Comparison of ENCODE assay signal across 18 cellular contexts in genomic region chr7:28017372-28017771, GRCh38.
A peak's percentile ranks its signal among the peaks of the same experiment; 100 is the strongest.
DNase-seq lines count a peak whose midpoint lies in the region; ATAC-seq and TF ChIP-seq lines count a peak whose summit lies in the region.
"Had no signal": no experiment of that assay in that cellular context is flagged by ENCODE, and none has a peak within 500 bp of the region (broad histone marks: within the 10 kb centered on the region; RNA-seq: fewer than 3 reads in every experiment).

No MANE protein-coding gene starts in this region.

- peaks cover 3% of the 10 kb centered on the region; the same call in 1 of the 2 replicates for H3K4me1 ChIP-seq in HAP-1

- peaks cover 62% of the 10 kb centered on the region for H3K4me1 Mint-ChIP-seq in HFFc6 (ENCODE audit: low read depth)

- H3K36me3 Mint-ChIP-seq in HFFc6 (ENCODE audit: low read depth): peaks cover 21% of the 10 kb centered on the region
- H3K36me3 Mint-ChIP-seq: natural killer cell had no signal

- H3K4me3 Mint-ChIP-seq in HFFc6: peak overlapping the region; percentile 16; the same call in 1 of the 2 replicates
- H3K4me3 Mint-ChIP-seq: activated CD4-positive, alpha-beta T cell treated with anti-CD3 and anti-CD28 coated beads, Interleukin-2, amount 10 ng/mL, durations not matched to agents 7 days and 5 days; activated naive CD4-positive, alpha-beta T cell treated with anti-CD3 and anti-CD28 coated beads, Interleukin-2, amount 50 U/mL, for 24 hours; brain; natural killer cell had no signal

- no peak overlapping the region for H3K4me3 ChIP-seq in HAP-1
- H3K4me3 ChIP-seq: GM12878, lung, upper lobe of right lung had no signal

- TF ChIP-seq CTCF in HFFc6 (IDR thresholded peaks at IDR 0.05): no peak

- H3K9me3 Mint-ChIP-seq in HFFc6: peaks cover 5% of the 10 kb centered on the region
- H3K9me3 Mint-ChIP-seq: natural killer cell had no signal

- in situ Hi-C loops in HAP-1 (cut with MboI; ENCODE audit: low sequenced_read_pairs): loop anchor here (5.0 to 25.0 kb wide), 2 partner anchors 230 to 820 kb away; no protein-coding TSS in a partner anchor

- peak overlapping the region; percentile 84 for H3K27ac Mint-ChIP-seq in HFFc6
- H3K27ac Mint-ChIP-seq: activated CD4-positive, alpha-beta T cell treated with anti-CD3 and anti-CD28 coated beads, Interleukin-2, amount 10 ng/mL, durations not matched to agents 7 days and 5 days; activated naive CD4-positive, alpha-beta T cell treated with anti-CD3 and anti-CD28 coated beads, Interleukin-2, amount 50 U/mL, for 24 hours had no signal

- DNase-seq in A172 (ENCODE audit: low spot score) (peak; percentile 55), HFFc6 (peak; percentile 51), dedifferentiated amniotic fluid mesenchymal stem cell (ENCODE audit: extremely low spot score) (peak; percentile 34), kidney tubule cell (ENCODE audit: low spot score) (peak; percentile 78), retina (no peak), HAP-1 (ENCODE audit: low spot score in 2 of 2) (no peak)
- no peak for DNase-seq in effector CD8-positive, alpha-beta T cell (lab: John Stamatoyannopoulos, UW)
- DNase-seq: activated CD4-positive, alpha-beta T cell treated with anti-CD3 and anti-CD28 coated beads, Interleukin-2, amount 10 ng/mL, durations not matched to agents 7 days and 5 days; activated T-cell treated with anti-CD3 and anti-CD28 coated beads for 4 hours; natural killer cell; NCI-H146; stimulated activated naive CD8-positive, alpha-beta T cell treated with anti-CD3 and anti-CD28 coated beads, Interleukin-15, Interleukin-2, amounts not matched to agents 100 U/mL and 50 U/mL, for 24 hours; upper lobe of right lung had no signal

- H3K27me3 Mint-ChIP-seq in HFFc6 (ENCODE audit: insufficient read depth): no peaks in the 10 kb centered on the region; the same call in 1 of the 2 replicates
- H3K27me3 Mint-ChIP-seq: activated CD4-positive, alpha-beta T cell treated with anti-CD3 and anti-CD28 coated beads, Interleukin-2, amount 10 ng/mL, durations not matched to agents 7 days and 5 days; activated naive CD4-positive, alpha-beta T cell treated with anti-CD3 and anti-CD28 coated beads, Interleukin-2, amount 50 U/mL, for 24 hours had no signal

- no peaks in the 10 kb centered on the region for H3K27me3 ChIP-seq in HAP-1 (ENCODE audit: low read depth)
- H3K27me3 ChIP-seq: upper lobe of right lung had no signal

- no peak for ATAC-seq in HG03457 (IDR thresholded peaks at IDR 0.05; ENCODE audit: unreplicated experiment)
- ATAC-seq: GM12878; natural killer cell; stimulated activated naive CD8-positive, alpha-beta T cell treated with anti-CD3 and anti-CD28 coated beads, Interleukin-15, Interleukin-2, amounts not matched to agents 100 U/mL and 50 U/mL, for 24 hours; upper lobe of right lung had no signal

- H3K9me3 ChIP-seq in HAP-1: 0 out of 2 replicates have a peak, but pooled peaks cover 2% of the 10 kb centered on the region
- H3K9me3 ChIP-seq: upper lobe of right lung had no signal

- no peaks in the 10 kb centered on the region for H3K36me3 ChIP-seq in HAP-1 (replicated peaks)
- H3K36me3 ChIP-seq: upper lobe of right lung had no signal

Comparison
In these comparisons a context has a peak if more than half of its experiments do, and no peak if none do; other contexts are left out.
1. DNase-seq: peak in A172 (single experiment), HFFc6 (single experiment), dedifferentiated amniotic fluid mesenchymal stem cell (single experiment) and kidney tubule cell (single experiment); none in effector CD8-positive, alpha-beta T cell (single experiment), retina (single experiment) and HAP-1 (0 of 2).